Comparison of ENCODE assay signal across 8 cellular contexts in the genomic region with DNA sequence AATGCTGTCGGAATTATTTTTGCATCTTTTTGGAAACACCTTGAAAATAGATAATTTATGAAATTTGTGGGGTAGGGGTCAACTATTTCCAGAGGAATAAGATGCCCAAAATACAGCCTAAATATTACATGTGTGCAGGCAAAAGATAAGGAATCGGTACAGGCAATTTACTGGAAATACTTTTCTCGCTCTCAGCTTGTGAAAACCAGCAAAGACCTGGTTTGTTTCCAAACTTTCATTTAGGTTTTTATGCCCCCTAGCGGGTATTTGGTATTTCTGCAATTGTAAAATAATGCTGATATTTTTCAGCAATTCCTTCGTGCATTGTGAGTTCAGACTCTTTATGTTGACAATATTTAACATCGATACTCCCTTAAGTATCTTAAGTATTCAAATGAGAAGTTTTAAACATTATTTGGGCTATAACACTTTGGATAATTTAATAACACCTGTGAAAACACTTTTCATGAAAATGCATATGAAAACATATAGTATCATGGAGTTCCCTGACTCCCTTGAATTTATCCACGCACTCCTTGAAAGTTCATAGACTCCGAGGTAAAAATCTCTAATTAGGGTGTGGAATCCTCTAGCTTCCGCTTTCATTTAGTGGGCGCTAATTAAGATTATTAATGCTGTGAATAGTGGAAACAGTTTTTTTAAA.
DNase-seq lines count a peak whose midpoint lies in the region; ATAC-seq and TF ChIP-seq lines count a peak whose summit lies in the region.

No MANE protein-coding gene starts in this region.

- no peak overlapping the region for H3K27ac ChIP-seq in psoas muscle

- H3K4me3 ChIP-seq in psoas muscle: no peak overlapping the region

- H3K36me3 Mint-ChIP-seq in stimulated activated memory B cell treated with anti-CD40 and anti-IgM and Interleukin-4, amounts not matched to agents 10 μg/mL and 1 μg/mL and 100 μg/mL, for 72 hours: no peaks in the 10 kb centered on the region
- H3K36me3 Mint-ChIP-seq in immature natural killer cell: no peaks in the 10 kb centered on the region

- no peaks in the 10 kb centered on the region for H3K4me1 Mint-ChIP-seq in stimulated activated memory B cell treated with anti-CD40 and anti-IgM and Interleukin-4, amounts not matched to agents 10 μg/mL and 1 μg/mL and 100 μg/mL, for 72 hours
- no peaks in the 10 kb centered on the region for H3K4me1 Mint-ChIP-seq in immature natural killer cell

- H3K4me1 ChIP-seq in psoas muscle: no peaks in the 10 kb centered on the region

- no peaks in the 10 kb centered on the region for H3K36me3 ChIP-seq in psoas muscle (ENCODE audit: insufficient read depth in 1 of 2, low read depth in 1 of 2)

- no peak for ATAC-seq in psoas muscle
- ATAC-seq in activated CD4-positive, CD25-positive, alpha-beta regulatory T cell treated with anti-CD3 and anti-CD28 coated beads, Interleukin-2, amount 50 U/mL, for 24 hours: no peak
- no peak for ATAC-seq in stimulated activated memory B cell treated with anti-CD40 and anti-IgM and Interleukin-4, amounts not matched to agents 10 μg/mL and 1 μg/mL and 100 μg/mL, for 72 hours

- H3K4me3 Mint-ChIP-seq in stimulated activated memory B cell treated with anti-CD40 and anti-IgM and Interleukin-4, amounts not matched to agents 10 μg/mL and 1 μg/mL and 100 μg/mL, for 72 hours: no peak overlapping the region
- H3K4me3 Mint-ChIP-seq in immature natural killer cell: no peak overlapping the region

- TF ChIP-seq CTCF in psoas muscle (IDR thresholded peaks at IDR 0.05): peak; percentile 55

- intact Hi-C loops in psoas muscle (cut with DNase I): no loop called here

- H3K9me3 Mint-ChIP-seq in stimulated activated memory B cell treated with anti-CD40 and anti-IgM and Interleukin-4, amounts not matched to agents 10 μg/mL and 1 μg/mL and 100 μg/mL, for 72 hours: no peaks in the 10 kb centered on the region
- peaks cover 0 to 7% (median 0%) of the 10 kb centered on the region in 6 donors for H3K9me3 Mint-ChIP-seq in immature natural killer cell

- H3K27ac Mint-ChIP-seq in stimulated activated memory B cell treated with anti-CD40 and anti-IgM and Interleukin-4, amounts not matched to agents 10 μg/mL and 1 μg/mL and 100 μg/mL, for 72 hours: no peak overlapping the region
- no peak overlapping the region for H3K27ac Mint-ChIP-seq in immature natural killer cell

- H3K27me3 ChIP-seq in psoas muscle (ENCODE audit: insufficient read depth in 3 of 3, low read length in 2 of 3): no peaks in the 10 kb centered on the region

- peak; percentile 17 for DNase-seq in DMS153 (lab: John Stamatoyannopoulos, UW)
- DNase-seq in HuH-7 (ENCODE audit: low spot score): peak; percentile 6
- peak; percentile 52 for DNase-seq in OCI-M2 (lab: John Stamatoyannopoulos, UW; ENCODE audit: unreplicated experiment)
- peak; percentile 25 for DNase-seq in epidermal melanocyte (ENCODE audit: insufficient read length, low spot score)
- no peak for DNase-seq in psoas muscle
- DNase-seq in immature natural killer cell: no peak

- WGBS in psoas muscle, 3 donors: 36 to 42% (median 39%) methylated on average over 10 of the region's 10 CpGs

- no peaks in the 10 kb centered on the region for H3K27me3 Mint-ChIP-seq in stimulated activated memory B cell treated with anti-CD40 and anti-IgM and Interleukin-4, amounts not matched to agents 10 μg/mL and 1 μg/mL and 100 μg/mL, for 72 hours
- peaks cover 2 to 3% (median 2%) of the 10 kb centered on the region in 3 donors for H3K27me3 Mint-ChIP-seq in immature natural killer cell (ENCODE audit: low read depth in 3 of 3)

- H3K9me3 ChIP-seq in psoas muscle: no peaks in the 10 kb centered on the region

Comparison
In these comparisons a context has a peak if more than half of its experiments do, and no peak if none do; other contexts are left out.
1. DNase-seq: peak in DMS153 (single experiment), HuH-7 (single experiment), OCI-M2 (single experiment) and epidermal melanocyte (single experiment); none in psoas muscle (0 of 2) and immature natural killer cell (0 of 3).